Comparison of ENCODE assay signal across 8 cellular contexts in the genomic region with DNA sequence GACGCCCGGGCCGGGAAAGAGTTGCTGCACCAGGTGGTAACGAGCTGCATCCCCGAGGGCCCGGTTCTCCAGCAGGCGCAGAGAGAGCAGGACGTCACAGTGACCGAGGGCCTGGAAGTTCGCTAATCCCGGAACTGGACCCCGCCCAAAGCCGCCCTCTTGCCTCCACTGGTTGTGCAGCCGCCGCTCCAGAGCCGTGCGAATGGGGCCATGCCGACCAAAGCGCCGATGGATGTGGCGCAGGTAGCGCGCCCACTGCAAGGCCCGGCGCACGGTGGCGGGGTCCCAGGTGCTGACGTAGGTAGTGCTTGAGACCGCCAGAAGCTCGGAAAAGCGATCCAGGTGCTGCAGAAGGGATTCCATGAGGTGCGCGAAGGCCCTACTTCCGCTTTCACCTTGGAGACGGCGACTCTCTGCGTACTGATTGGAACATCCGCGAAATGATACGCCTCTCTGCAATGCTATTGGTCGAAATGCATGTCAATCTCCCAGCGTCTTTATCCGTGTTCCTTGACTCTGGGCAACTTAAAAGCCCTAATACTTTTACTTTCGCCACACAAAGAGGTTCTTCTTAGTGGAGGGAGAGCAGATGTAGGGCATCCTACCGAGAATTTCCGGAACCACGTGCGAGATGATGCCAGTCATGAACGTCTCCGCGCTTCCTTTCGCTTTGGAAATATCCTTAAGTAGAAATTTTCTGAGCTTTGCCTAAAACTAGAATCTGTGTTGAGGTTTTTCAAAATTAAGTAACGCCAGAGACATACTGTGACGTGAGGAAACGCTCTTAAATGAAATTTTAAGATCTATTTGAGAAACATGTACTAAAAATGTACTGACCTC. TPM values are rescaled to one million over a fixed set of nuclear protein-coding genes. Genes with fewer than 3 reads are reported as not detected.
DNase-seq lines count a peak whose midpoint lies in the region; ATAC-seq and TF ChIP-seq lines count a peak whose summit lies in the region.

A gene with protein sequence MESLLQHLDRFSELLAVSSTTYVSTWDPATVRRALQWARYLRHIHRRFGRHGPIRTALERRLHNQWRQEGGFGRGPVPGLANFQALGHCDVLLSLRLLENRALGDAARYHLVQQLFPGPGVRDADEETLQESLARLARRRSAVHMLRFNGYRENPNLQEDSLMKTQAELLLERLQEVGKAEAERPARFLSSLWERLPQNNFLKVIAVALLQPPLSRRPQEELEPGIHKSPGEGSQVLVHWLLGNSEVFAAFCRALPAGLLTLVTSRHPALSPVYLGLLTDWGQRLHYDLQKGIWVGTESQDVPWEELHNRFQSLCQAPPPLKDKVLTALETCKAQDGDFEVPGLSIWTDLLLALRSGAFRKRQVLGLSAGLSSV (minus strand): TSS at position 376 of the 840 bp plus-strand sequence. CDS start 13 bp downstream, at position 363.

- no peak for TF ChIP-seq CTCF in CD14-positive monocyte (IDR thresholded peaks at IDR 0.05)
- TF ChIP-seq CTCF in right lobe of liver (IDR thresholded peaks at IDR 0.05): no peak

- peaks cover 11 to 22% of the 10 kb centered on the region in 2 donors for H3K4me1 ChIP-seq in duodenal mucosa (ENCODE audit: control insufficient read depth in 1 of 2, insufficient read depth in 2 of 2, low read length in 2 of 2)
- peaks cover 0 to 13% (median 4%) of the 10 kb centered on the region in 4 donors for H3K4me1 ChIP-seq in right lobe of liver

- WGBS in right lobe of liver (ENCODE audit: insufficient coverage, low coverage, low lambda C conversion rate, missing lambda C conversion rate): 1% methylated on average over 24 of the region's 55 CpGs

- H3K4me3 Mint-ChIP-seq in CD14-positive monocyte: peak within 1 kb of the TSS; percentile 96 to 98

- H3K36me3 Mint-ChIP-seq in CD14-positive monocyte: peaks cover 3 to 4% of the 10 kb centered on the region in 2 donors

- no peaks in the 10 kb centered on the region for H3K9me3 Mint-ChIP-seq in CD14-positive monocyte

- peak; percentile 93 for DNase-seq in CD14-positive monocyte (ENCODE audit: low spot score)
- DNase-seq in NCI-H82 (lab: John Stamatoyannopoulos, UW): peak; percentile 94
- DNase-seq in activated CD4-positive, alpha-beta T cell treated with anti-CD3 and anti-CD28 coated beads, Interleukin-2, amount 50 U/mL, for 48 hours: peak; percentile 88 to 94
- DNase-seq in right lobe of liver: peak; percentile 88 to 97 (median 91)
- DNase-seq in stimulated activated CD4-positive, alpha-beta T cell treated with anti-CD3 and anti-CD28 coated beads, Interleukin-4, amount 100 ng/mL, for 4 hours: peak; percentile 81 to 93

- TF ChIP-seq POLR2A in right lobe of liver (IDR thresholded peaks at IDR 0.05): no peak

- H3K36me3 ChIP-seq in duodenal mucosa (ENCODE audit: control insufficient read depth in 1 of 2, insufficient read depth in 2 of 2, low read length in 2 of 2): no peaks in the 10 kb centered on the region
- H3K36me3 ChIP-seq in right lobe of liver: no peaks in the 10 kb centered on the region

- H3K27me3 ChIP-seq in duodenal mucosa (ENCODE audit: control insufficient read depth in 1 of 2, insufficient read depth in 2 of 2, low read length in 2 of 2): no peaks in the 10 kb centered on the region
- no peaks in the 10 kb centered on the region for H3K27me3 ChIP-seq in right lobe of liver

- peak within 1 kb of the TSS; percentile 78 to 86 for H3K9ac ChIP-seq in duodenal mucosa (ENCODE audit: low read depth in 1 of 2, low read length in 2 of 2)

- H3K27me3 Mint-ChIP-seq in CD14-positive monocyte (ENCODE audit: low read depth in 3 of 3): no peaks in the 10 kb centered on the region

- H3K9me3 ChIP-seq in duodenal mucosa (ENCODE audit: control insufficient read depth in 1 of 2, low read length in 2 of 2) (no peaks in the 10 kb centered on the region), right lobe of liver (no peaks in the 10 kb centered on the region)

- peak within 1 kb of the TSS; percentile 97 for H3K27ac ChIP-seq in duodenal mucosa (ENCODE audit: low read depth, low read length)
- peak within 1 kb of the TSS; percentile 83 to 88 (median 86) for H3K27ac ChIP-seq in right lobe of liver

- intact Hi-C loops in CD14-positive monocyte (cut with micrococcal nuclease): no loop called here
- intact Hi-C loops in right lobe of liver (cut with DNase I): no loop called here

- H3K4me1 Mint-ChIP-seq in CD14-positive monocyte: peaks cover 18% of the 10 kb centered on the region

- ATAC-seq in GM19397 (IDR thresholded peaks at IDR 0.05; ENCODE audit: unreplicated experiment) (peak; percentile 95), HG03571 (IDR thresholded peaks at IDR 0.05; ENCODE audit: unreplicated experiment) (peak; percentile 97), right lobe of liver (peak; percentile 96 to 98 (median 96))

- peak within 1 kb of the TSS; percentile 93 to 99 (median 97) for H3K27ac Mint-ChIP-seq in CD14-positive monocyte

- H3K4me3 ChIP-seq in duodenal mucosa (ENCODE audit: low read depth in 1 of 2, low read length in 2 of 2): peak within 1 kb of the TSS; percentile 93
- H3K4me3 ChIP-seq in right lobe of liver: peak within 1 kb of the TSS; percentile 89 to 95 (median 93)

RNA-seq across cellular contexts. Expression of the gene that starts here (rescaled TPM):
- polyA plus RNA-seq in CD14-positive monocyte: 1 to 10 TPM; 2.8 to 3.9 TPM
- 1 to 10 TPM; 4.1 to 5.1 (median 4.6) TPM for total RNA-seq in right lobe of liver

Comparison
In these comparisons a context has a peak if more than half of its experiments do, and no peak if none do; other contexts are left out.
1. Peak in every context shown above with its lines: DNase-seq, ATAC-seq, H3K4me3 ChIP-seq and H3K27ac ChIP-seq.